ENCODE assay signal across 9 cellular contexts in the genomic region with DNA sequence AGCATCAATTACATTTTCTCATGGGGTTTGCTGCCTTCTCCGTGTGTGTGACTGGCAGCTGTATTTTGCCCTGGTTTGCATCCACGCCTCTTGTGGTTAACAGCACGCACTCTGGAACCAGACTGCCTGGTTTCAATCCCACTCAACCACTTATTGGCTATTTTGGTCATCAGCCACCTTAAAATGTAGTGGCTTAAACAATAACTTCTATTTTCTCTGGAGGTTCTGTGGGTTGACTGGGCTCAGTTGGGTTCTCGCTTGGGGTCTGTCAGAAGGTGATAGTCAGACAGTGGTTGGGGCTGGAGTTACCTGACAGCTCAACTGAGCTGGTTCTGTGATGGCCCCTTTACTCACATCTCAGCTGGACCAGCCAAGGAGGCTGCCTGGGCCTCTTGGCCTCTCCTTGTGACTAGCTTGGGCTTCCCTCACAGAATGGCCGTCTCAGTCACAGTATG. TPM values are rescaled to one million over a fixed set of nuclear protein-coding genes. Genes with fewer than 3 reads are reported as not detected.
DNase-seq lines count a peak whose midpoint lies in the region; ATAC-seq lines count a peak whose summit lies in the region.
"Had no signal": no experiment of that assay in that cellular context is flagged by ENCODE, and none has a peak within 500 bp of the region (broad histone marks: within the 10 kb centered on the region; RNA-seq: fewer than 3 reads in every experiment).

No MANE protein-coding gene starts in this region.

- peaks cover 17% of the 10 kb centered on the region; the same call in 1 of the 2 replicates for H3K79me2 ChIP-seq in GM23248 (ENCODE audit: insufficient read depth)

- peak overlapping the region; percentile 28 for H3K4me3 Mint-ChIP-seq in activated CD4-positive, alpha-beta memory T cell treated with anti-CD3 and anti-CD28 coated beads, Interleukin-2, amount 10 ng/mL, durations not matched to agents 7 days and 5 days

- peaks cover 78% of the 10 kb centered on the region for H3K4me1 ChIP-seq in BLaER1
- peaks cover 38% of the 10 kb centered on the region for H3K4me1 ChIP-seq in GM23248 (ENCODE audit: insufficient read depth)

- H3K36me3 Mint-ChIP-seq in activated CD4-positive, alpha-beta memory T cell treated with anti-CD3 and anti-CD28 coated beads, Interleukin-2, amount 10 ng/mL, durations not matched to agents 7 days and 5 days (ENCODE audit: low read depth), result peaks cover 33% of the 10 kb centered on the region

- peak; percentile 44 for DNase-seq in activated CD4-positive, alpha-beta memory T cell treated with anti-CD3 and anti-CD28 coated beads, Interleukin-2, amount 10 ng/mL, durations not matched to agents 7 days and 5 days
- peak; percentile 22 for DNase-seq in mesenteric fat pad (ENCODE audit: low spot score)
- DNase-seq in GM23248, result no peak
- DNase-seq in cerebellar nuclear complex (lab: John Stamatoyannopoulos, UW), result no peak
- no peak for DNase-seq in NCI-H1092 treated with DMSO at 0.1 percent for 48 hours (lab: John Stamatoyannopoulos, UW)
- DNase-seq in NCI-H2029 (lab: John Stamatoyannopoulos, UW), result no peak
- DNase-seq: NCI-H1048 had no signal

- H3K27me3 ChIP-seq in BLaER1, result no peaks in the 10 kb centered on the region
- no peaks in the 10 kb centered on the region for H3K27me3 ChIP-seq in GM23248 (replicated peaks; ENCODE audit: insufficient read depth)

- H3K4me3 ChIP-seq in BLaER1, result no peak overlapping the region
- no peak overlapping the region for H3K4me3 ChIP-seq in GM23248

- H3K36me3 ChIP-seq in BLaER1, result peaks cover 9% of the 10 kb centered on the region; the same call in 1 of the 2 replicates
- H3K36me3 ChIP-seq in GM23248 (ENCODE audit: low read depth), result 0 out of 2 replicates have a peak, but pooled peaks cover 3% of the 10 kb centered on the region

- peaks cover 67% of the 10 kb centered on the region for H3K4me1 Mint-ChIP-seq in activated CD4-positive, alpha-beta memory T cell treated with anti-CD3 and anti-CD28 coated beads, Interleukin-2, amount 10 ng/mL, durations not matched to agents 7 days and 5 days

- WGBS in GM23248 (ENCODE audit: low coverage in 1 of 2, low lambda C conversion rate in 2 of 2, missing lambda C conversion rate in 2 of 2), 2 experiments, result 86% methylated on average over 5 of the region's 5 CpGs

- peak overlapping the region; percentile 82 for H3K4me2 ChIP-seq in BLaER1
- H3K4me2 ChIP-seq in GM23248 (ENCODE audit: unreplicated experiment), result no peak overlapping the region

- peak; percentile 43 for ATAC-seq in GM19397 (IDR thresholded peaks at IDR 0.05; ENCODE audit: unreplicated experiment)

- H2AFZ ChIP-seq in GM23248, result no peak overlapping the region

- peak overlapping the region; percentile 99 for H3K27ac Mint-ChIP-seq in activated CD4-positive, alpha-beta memory T cell treated with anti-CD3 and anti-CD28 coated beads, Interleukin-2, amount 10 ng/mL, durations not matched to agents 7 days and 5 days

- H3K27me3 Mint-ChIP-seq in activated CD4-positive, alpha-beta memory T cell treated with anti-CD3 and anti-CD28 coated beads, Interleukin-2, amount 10 ng/mL, durations not matched to agents 7 days and 5 days, result no peaks in the 10 kb centered on the region

- H3K9me3 Mint-ChIP-seq in activated CD4-positive, alpha-beta memory T cell treated with anti-CD3 and anti-CD28 coated beads, Interleukin-2, amount 10 ng/mL, durations not matched to agents 7 days and 5 days, result no peaks in the 10 kb centered on the region

- peaks cover 14% of the 10 kb centered on the region for H3F3A ChIP-seq in GM23248 (ENCODE audit: insufficient read depth)

- CTCF ChIA-PET in activated CD4-positive, alpha-beta memory T cell treated with anti-CD3 and anti-CD28 coated beads, Interleukin-2, amount 10 ng/mL, durations not matched to agents 7 days and 5 days (lab: Charles Lee), result interaction anchor here (1.1 to 7.5 kb wide), 8 partner anchors 12 to 163 kb away, joined by 5 to 73 read pairs (median 13); partner anchors contain the start of genes EHD4, MAPKBP1 and SPTBN5

- H3K9me2 ChIP-seq in GM23248 (ENCODE audit: insufficient read depth), result no peaks in the 10 kb centered on the region

- H3K9ac ChIP-seq in BLaER1 (no peak overlapping the region), GM23248 (no peak overlapping the region)

- in situ Hi-C loops in GM23248 (cut with MboI), result no loop called here

- POLR2A ChIA-PET in activated CD4-positive, alpha-beta memory T cell treated with anti-CD3 and anti-CD28 coated beads, Interleukin-2, amount 10 ng/mL, durations not matched to agents 7 days and 5 days (lab: Charles Lee), result interaction anchor here (1.1 to 10.7 kb wide), 12 partner anchors 14 to 240 kb away, joined by 3 to 186 read pairs (median 7); partner anchors contain the start of genes EHD4 and MAPKBP1

- H4K20me1 ChIP-seq in BLaER1 (no peaks in the 10 kb centered on the region), GM23248 (ENCODE audit: insufficient read depth) (no peaks in the 10 kb centered on the region)

- peak overlapping the region; percentile 74 for H3K27ac ChIP-seq in BLaER1
- H3K27ac ChIP-seq in GM23248, result no peak overlapping the region

- H3K9me3 ChIP-seq in BLaER1 (no peaks in the 10 kb centered on the region), GM23248 (ENCODE audit: low read depth) (no peaks in the 10 kb centered on the region)

RNA-seq across cellular contexts. Expression of gene EHD4, which starts 36.8 kb away (rescaled TPM):
- 10 to 100 TPM; 25.0 to 25.3 TPM for total RNA-seq in activated CD4-positive, alpha-beta memory T cell treated with anti-CD3 and anti-CD28 coated beads, Interleukin-2, amount 10 ng/mL, durations not matched to agents 7 days and 5 days
- 35.7 TPM for total RNA-seq in mesenteric fat pad
- total RNA-seq in GM23248 (2014; rRNA removed; shearing (Covaris generic)), result 15.9 and 17.7 TPM in 2 replicates
- polyA plus RNA-seq in GM23248 (2016; fragmentation: Nextera tagmentation; extraction: Ambion mirVana), result 18.7 and 21.0 TPM in 2 replicates

RNA-seq across cellular contexts. Expression of gene SPTBN5, which starts 41.7 kb away (rescaled TPM):
- total RNA-seq in activated CD4-positive, alpha-beta memory T cell treated with anti-CD3 and anti-CD28 coated beads, Interleukin-2, amount 10 ng/mL, durations not matched to agents 7 days and 5 days, result 1 to 10 TPM; 1.5 to 1.6 TPM
- 1.6 TPM for total RNA-seq in mesenteric fat pad
- total RNA-seq in GM23248 (2014; rRNA removed; shearing (Covaris generic)), result 0.11 and 0.25 TPM in 2 replicates
- 0.03 TPM in 1 of 2 replicates, not detected in the other for polyA plus RNA-seq in GM23248 (2016; fragmentation: Nextera tagmentation; extraction: Ambion mirVana)

Comparison
In these comparisons a context has a peak if more than half of its experiments do, and no peak if none do; other contexts are left out.
1. DNase-seq: peak in activated CD4-positive, alpha-beta memory T cell treated with anti-CD3 and anti-CD28 coated beads, Interleukin-2, amount 10 ng/mL, durations not matched to agents 7 days and 5 days (single experiment) and mesenteric fat pad (single experiment); none in GM23248 (single experiment), cerebellar nuclear complex (0 of 2), NCI-H1092 treated with DMSO at 0.1 percent for 48 hours (single experiment) and NCI-H2029 (single experiment).